Comparison of ENCODE assay signal across 12 cellular contexts in the genomic region with DNA sequence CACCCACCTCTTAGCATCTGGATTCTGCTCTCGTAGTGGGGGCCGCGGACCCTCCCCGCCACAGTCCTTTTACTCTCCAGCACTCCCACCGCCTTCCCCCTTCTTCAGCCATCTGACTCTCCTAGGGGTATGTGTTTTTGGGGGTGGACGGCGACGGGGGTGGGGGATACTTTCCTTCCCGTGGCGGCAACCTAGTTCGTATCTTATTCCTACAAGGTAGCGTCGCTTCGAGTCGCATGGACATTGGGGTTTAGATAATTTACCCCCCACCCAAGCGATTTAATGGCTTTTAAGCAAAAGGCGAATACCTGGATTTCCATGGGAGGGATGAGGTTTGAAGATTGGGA. TPM values are rescaled to one million over a fixed set of nuclear protein-coding genes. Genes with fewer than 3 reads are reported as not detected.
DNase-seq lines count a peak whose midpoint lies in the region; ATAC-seq and TF ChIP-seq lines count a peak whose summit lies in the region.
"Had no signal": no experiment of that assay in that cellular context is flagged by ENCODE, and none has a peak within 500 bp of the region (broad histone marks: within the 10 kb centered on the region; RNA-seq: fewer than 3 reads in every experiment).

No MANE protein-coding gene starts in this region.

- H3K36me3 ChIP-seq in WERI-Rb-1, result no peaks in the 10 kb centered on the region
- H3K36me3 ChIP-seq in iPS-20b (ENCODE audit: insufficient read depth, low read depth, low read length), result no peaks in the 10 kb centered on the region
- no peaks in the 10 kb centered on the region for H3K36me3 ChIP-seq in tibial artery

- DNase-seq in activated naive CD8-positive, alpha-beta T cell treated with anti-CD3 and anti-CD28 coated beads for 36 hours, result no peak
- DNase-seq in WERI-Rb-1 (no peak), tibial artery (no peak), NCI-H526 treated with DMSO at 0.1 percent for 48 hours (lab: John Stamatoyannopoulos, UW) (no peak)
- DNase-seq: AML-193, foreskin keratinocyte, NCI-H1105 treated with DMSO at 0.1 percent for 48 hours had no signal

- H3K4me1 Mint-ChIP-seq in activated naive CD8-positive, alpha-beta T cell (ENCODE audit: low read depth), result peaks cover 17% of the 10 kb centered on the region
- peaks cover 11% of the 10 kb centered on the region for H3K4me1 Mint-ChIP-seq in activated naive CD8-positive, alpha-beta T cell treated with anti-CD3 and anti-CD28 coated beads for 36 hours

- intact Hi-C loops in tibial artery (cut with DNase I; ENCODE audit: low total_unique reads), result no loop called here

- H3K9me3 Mint-ChIP-seq in activated naive CD8-positive, alpha-beta T cell (ENCODE audit: low read depth), result no peaks in the 10 kb centered on the region
- no peaks in the 10 kb centered on the region for H3K9me3 Mint-ChIP-seq in activated naive CD8-positive, alpha-beta T cell treated with anti-CD3 and anti-CD28 coated beads for 36 hours

- TF ChIP-seq CTCF in WERI-Rb-1 (IDR thresholded peaks at IDR 0.05; ENCODE audit: low read depth, low read length) (no peak), tibial artery (IDR thresholded peaks at IDR 0.05) (no peak)

- peak overlapping the region; percentile 83 for H3K4me3 Mint-ChIP-seq in activated naive CD8-positive, alpha-beta T cell
- H3K4me3 Mint-ChIP-seq in activated naive CD8-positive, alpha-beta T cell treated with anti-CD3 and anti-CD28 coated beads for 36 hours, result no peak overlapping the region

- no peaks in the 10 kb centered on the region for H3K9me3 ChIP-seq in WERI-Rb-1 (ENCODE audit: severe bottlenecking)
- no peaks in the 10 kb centered on the region for H3K9me3 ChIP-seq in iPS-20b (ENCODE audit: insufficient read depth, low read depth, low read length)
- H3K9me3 ChIP-seq in tibial artery, result no peaks in the 10 kb centered on the region

- H3K27ac ChIP-seq in WERI-Rb-1 (no peak overlapping the region), iPS-20b (ENCODE audit: low read length) (no peak overlapping the region), tibial artery (peak overlapping the region; percentile 82 to 90)
- H3K27ac ChIP-seq: foreskin keratinocyte had no signal

- H3K9ac ChIP-seq in iPS-20b (ENCODE audit: low read depth, low read length), result no peak overlapping the region

- H3K27ac Mint-ChIP-seq in activated naive CD8-positive, alpha-beta T cell, result no peak overlapping the region
- no peak overlapping the region for H3K27ac Mint-ChIP-seq in activated naive CD8-positive, alpha-beta T cell treated with anti-CD3 and anti-CD28 coated beads for 36 hours
- H3K27ac Mint-ChIP-seq: progenitor cell of endocrine pancreas had no signal

- peak overlapping the region; percentile 56 for H3K4me3 ChIP-seq in WERI-Rb-1 (ENCODE audit: low read depth, low read length)
- peak overlapping the region; percentile 57; the same call in 1 of the 2 replicates for H3K4me3 ChIP-seq in iPS-20b (ENCODE audit: low read length)
- no peak overlapping the region for H3K4me3 ChIP-seq in tibial artery

- no peaks in the 10 kb centered on the region for H3K27me3 Mint-ChIP-seq in activated naive CD8-positive, alpha-beta T cell
- no peaks in the 10 kb centered on the region for H3K27me3 Mint-ChIP-seq in activated naive CD8-positive, alpha-beta T cell treated with anti-CD3 and anti-CD28 coated beads for 36 hours

- H3K4me1 ChIP-seq in iPS-20b (ENCODE audit: insufficient read depth, low read length), result no peaks in the 10 kb centered on the region
- H3K4me1 ChIP-seq in tibial artery, result peaks cover 0 to 7% (median 3%) of the 10 kb centered on the region in 4 donors
- H3K4me1 ChIP-seq: foreskin keratinocyte had no signal

- H3K36me3 Mint-ChIP-seq in activated naive CD8-positive, alpha-beta T cell, result no peaks in the 10 kb centered on the region
- H3K36me3 Mint-ChIP-seq in activated naive CD8-positive, alpha-beta T cell treated with anti-CD3 and anti-CD28 coated beads for 36 hours, result no peaks in the 10 kb centered on the region

- no peak for ATAC-seq in HG02885 (IDR thresholded peaks at IDR 0.05; ENCODE audit: poor library complexity, unreplicated experiment)
- no peak for ATAC-seq in GM18861 (IDR thresholded peaks at IDR 0.05; ENCODE audit: unreplicated experiment)
- ATAC-seq: foreskin keratinocyte had no signal

- peaks cover 9% of the 10 kb centered on the region for H3K27me3 ChIP-seq in WERI-Rb-1 (ENCODE audit: insufficient read depth, low read depth, severe bottlenecking)
- peaks cover 73% of the 10 kb centered on the region for H3K27me3 ChIP-seq in iPS-20b (ENCODE audit: insufficient read depth, low read length)
- no peaks in the 10 kb centered on the region for H3K27me3 ChIP-seq in tibial artery

RNA-seq across cellular contexts. Expression of gene BCORL1, which starts 1.3 kb away (rescaled TPM):
- total RNA-seq in activated naive CD8-positive, alpha-beta T cell treated with anti-CD3 and anti-CD28 coated beads for 36 hours, result 1 to 10 TPM; 6.8 to 7.3 TPM

Comparison
In these comparisons a context has a peak if more than half of its experiments do, and no peak if none do; other contexts are left out.
1. H3K27ac ChIP-seq: peak in tibial artery (2 of 2); none in WERI-Rb-1 (single experiment) and iPS-20b (single experiment).
2. H3K4me3 ChIP-seq: peak in WERI-Rb-1 (single experiment) and iPS-20b (single experiment); none in tibial artery (0 of 2).